In genomic region chr3:55692295-55692957, GRCh38 we compare ENCODE assay signal across 1 cellular context.
TF ChIP-seq lines count a peak whose summit lies in the region.

No MANE protein-coding gene starts in this region.

TF ChIP-seq in SK-N-SH treated with all-trans-retinoic acid at 6 μM for 48 hours, 23 proteins besides CTCF, POLR2A, EP300 and RAD21 (continued from another document):
- TF ChIP-seq CSRNP3 (CRISPR knock-in tag; IDR thresholded peaks at IDR 0.05) (no peak), PPARA (CRISPR knock-in tag; IDR thresholded peaks at IDR 0.05; ENCODE audit: borderline replicate concordance) (no peak), ZNF565 (CRISPR knock-in tag; conservative IDR thresholded peaks at IDR 0.05; ENCODE audit: low read depth) (no peak), ZFP30 (CRISPR knock-in tag; IDR thresholded peaks at IDR 0.05) (no peak), ZC3H10 (CRISPR knock-in tag; IDR thresholded peaks at IDR 0.05) (no peak), ZNF70 (CRISPR knock-in tag; IDR thresholded peaks at IDR 0.05) (no peak), ESRRG (CRISPR knock-in tag; IDR thresholded peaks at IDR 0.05) (no peak), RARB (CRISPR knock-in tag; IDR thresholded peaks at IDR 0.05) (no peak), CSDC2 (CRISPR knock-in tag; IDR thresholded peaks at IDR 0.05) (no peak)
TF ChIP-seq in SK-N-SH treated with all-trans-retinoic acid at 6 μM for 48 hours: peak in this region for 0.
